ENCODE assay signal across 23 cellular contexts in genomic region chr3:12318758-12319621, GRCh38. TPM values are rescaled to one million over a fixed set of nuclear protein-coding genes. Genes with fewer than 3 reads are reported as not detected.
A peak's percentile ranks its signal among the peaks of the same experiment; 100 is the strongest.
DNase-seq lines count a peak whose midpoint lies in the region; ATAC-seq, FAIRE-seq and TF ChIP-seq lines count a peak whose summit lies in the region.
"Had no signal": no experiment of that assay in that cellular context is flagged by ENCODE, and none has a peak within 500 bp of the region (broad histone marks: within the 10 kb centered on the region; RNA-seq: fewer than 3 reads in every experiment).

No MANE protein-coding gene starts in this region.

- BruUV-seq in PC-3 (replicated peaks; lab: Mats Ljungman, UMichigan) (no TSS peak), endothelial cell of umbilical vein (replicated peaks; lab: Mats Ljungman, UMichigan) (no TSS peak)

- ATAC-seq in PC-3 (peak; percentile 9; the same call in 1 of the 2 replicates), upper lobe of right lung (peak; percentile 20), omental fat pad (ENCODE audit: low FRiP score) (no peak)
- ATAC-seq: activated T-cell treated with anti-CD3 and anti-CD28 coated beads, Interleukin-2, amount 50 U/mL, for 72 hours; left lobe of liver; natural killer cell treated with Interleukin-12 subunit alpha and Interleukin-12 subunit beta and Interleukin-15 and Interleukin-18, amount 100 ng/mL, for 72 hours had no signal

- dilution Hi-C loops in endothelial cell of umbilical vein (cut with MboI; ENCODE audit: extremely low pct_ligation_motif_present, low sequenced_read_pairs) = no loop called here

- H4K20me1 ChIP-seq in PC-3 (ENCODE audit: low read length) = peaks cover 18% of the 10 kb centered on the region
- no peaks in the 10 kb centered on the region for H4K20me1 ChIP-seq in endothelial cell of umbilical vein (replicated peaks; ENCODE audit: control insufficient read depth, extremely low read depth, insufficient read depth, low read length)

- peak; percentile 40 for FAIRE-seq in endothelial cell of umbilical vein (lab: Jason Lieb, UNC)
- FAIRE-seq: GM19239 had no signal

- H3K27me3 ChIP-seq in PC-3 (ENCODE audit: low read length) = no peaks in the 10 kb centered on the region
- H3K27me3 ChIP-seq in endothelial cell of umbilical vein (ENCODE audit: control insufficient read depth in 2 of 2, insufficient read depth in 2 of 2, low read length in 2 of 2) = peaks cover 3 to 10% of the 10 kb centered on the region in 2 experiments
- H3K27me3 ChIP-seq in upper lobe of right lung = no peaks in the 10 kb centered on the region
- H3K27me3 ChIP-seq in suprapubic skin = no peaks in the 10 kb centered on the region
- H3K27me3 ChIP-seq: ascending aorta had no signal

- no peak overlapping the region for H2AFZ ChIP-seq in PC-3 (ENCODE audit: low read length)
- no peak overlapping the region for H2AFZ ChIP-seq in endothelial cell of umbilical vein (ENCODE audit: low read depth, low read length)
- H2AFZ ChIP-seq: parathyroid adenoma had no signal

- H3K9me2 ChIP-seq in PC-3 (replicated peaks; ENCODE audit: low read length) = no peaks in the 10 kb centered on the region

- H3K4me2 ChIP-seq in PC-3 (ENCODE audit: low read length) = peak overlapping the region; percentile 32; the same call in 1 of the 2 replicates
- peak overlapping the region; percentile 38 for H3K4me2 ChIP-seq in endothelial cell of umbilical vein (ENCODE audit: insufficient read depth, low read length)

- H3K9me1 ChIP-seq in endothelial cell of umbilical vein (replicated peaks; ENCODE audit: control insufficient read depth, extremely low read depth, insufficient read depth, low read length) = no peaks in the 10 kb centered on the region

- CTCF ChIA-PET in PC-3 (lab: Charles Lee) (interaction anchor here (0.5 kb wide), 1 partner anchor 52 kb away, joined by 4 read pairs; no protein-coding TSS in a partner anchor), endothelial cell of umbilical vein (lab: Charles Lee) (interaction anchor here (1.3 kb wide), 1 partner anchor 158 kb away, joined by 3 read pairs; no protein-coding TSS in a partner anchor)

- H3K9ac ChIP-seq in PC-3 (ENCODE audit: low read length) = no peak overlapping the region
- no peak overlapping the region for H3K9ac ChIP-seq in endothelial cell of umbilical vein (replicated peaks; ENCODE audit: extremely low read depth, insufficient read depth, low read length)
- H3K9ac ChIP-seq: parathyroid adenoma had no signal

- H3K79me2 ChIP-seq in PC-3 (ENCODE audit: low read length) = peaks cover 96% of the 10 kb centered on the region
- no peaks in the 10 kb centered on the region for H3K79me2 ChIP-seq in endothelial cell of umbilical vein (ENCODE audit: control insufficient read depth, insufficient read depth, low read length)
- H3K79me2 ChIP-seq: parathyroid adenoma had no signal

- intact Hi-C loops in PC-3 (cut with micrococcal nuclease) = no loop called here
- intact Hi-C loops in endothelial cell of umbilical vein (cut with micrococcal nuclease) = loop anchor here (5.0 kb wide), 2 partner anchors 163 to 182 kb away; partner anchors contain the start of gene TSEN2
- intact Hi-C loops in upper lobe of right lung (cut with DNase I) = no loop called here

- H3K9me3 ChIP-seq in PC-3 (ENCODE audit: low read length) = no peaks in the 10 kb centered on the region
- no peaks in the 10 kb centered on the region for H3K9me3 ChIP-seq in endothelial cell of umbilical vein (replicated peaks; ENCODE audit: control insufficient read depth, insufficient read depth, low read length)
- no peaks in the 10 kb centered on the region for H3K9me3 ChIP-seq in upper lobe of right lung
- H3K9me3 ChIP-seq in suprapubic skin = no peaks in the 10 kb centered on the region
- H3K9me3 ChIP-seq: ascending aorta, SJSA1 had no signal

- DNase-seq in PC-3 (peak; percentile 48), endothelial cell of umbilical vein (ENCODE audit: low read depth, low spot score) (peak; percentile 57), iris pigment epithelial cell (ENCODE audit: low read depth) (peak; percentile 36), upper lobe of right lung (no peak), NCI-H1930 (lab: John Stamatoyannopoulos, UW) (no peak), omental fat pad (ENCODE audit: low spot score) (no peak), suprapubic skin (ENCODE audit: low spot score in 2 of 2) (no peak)
- DNase-seq: activated naive CD4-positive, alpha-beta T cell treated with anti-CD3 and anti-CD28 coated beads, Interleukin-2, amount 10 ng/mL, durations not matched to agents 7 days and 5 days; activated T-cell treated with anti-CD3 and anti-CD28 coated beads, Interleukin-2, amount 50 U/mL, for 72 hours; CD8-positive, alpha-beta memory T cell; cerebellar nuclear complex; DMS53; effector CD4-positive, alpha-beta T cell; GF-D8; NCI-H1048; NCI-H187 treated with DMSO at 0.1 percent for 48 hours; NCI-H446 had no signal

- POLR2A ChIA-PET in PC-3 (lab: Charles Lee; ENCODE audit: unreplicated experiment) = no interaction called here
- POLR2A ChIA-PET in endothelial cell of umbilical vein (lab: Charles Lee) = no interaction called here

- no peak for TF ChIP-seq EP300 in suprapubic skin (IDR thresholded peaks at IDR 0.05)

- H3F3A ChIP-seq in PC-3 (ENCODE audit: low read length, unreplicated experiment) = peaks cover 13% of the 10 kb centered on the region

- TF ChIP-seq POLR2A in endothelial cell of umbilical vein (IDR thresholded peaks at IDR 0.05; ENCODE audit: low read depth, low read length) (no peak), suprapubic skin (IDR thresholded peaks at IDR 0.05) (no peak)

- WGBS in suprapubic skin = 48% methylated on average over 5 of the region's 5 CpGs

- H3K4me3 ChIP-seq in PC-3 (ENCODE audit: low read length) (no peak overlapping the region), endothelial cell of umbilical vein (replicated peaks in 1 of 3; ENCODE audit: insufficient read depth in 1 of 3, low read depth in 1 of 3, low read length in 3 of 3) (no peak overlapping the region), upper lobe of right lung (no peak overlapping the region), suprapubic skin (no peak overlapping the region)
- H3K4me3 ChIP-seq: ascending aorta, SJSA1 had no signal

- TF ChIP-seq CTCF in PC-3 (conservative IDR thresholded peaks at IDR 0.05; ENCODE audit: low read depth, low read length) (no peak), endothelial cell of umbilical vein (IDR thresholded peaks at IDR 0.05; ENCODE audit: extremely low read depth in 1 of 2, insufficient read depth in 1 of 2, low read depth in 1 of 2, low read length in 2 of 2) (no peak), upper lobe of right lung (IDR thresholded peaks at IDR 0.05) (no peak), omental fat pad (IDR thresholded peaks at IDR 0.05) (no peak), suprapubic skin (IDR thresholded peaks at IDR 0.05) (no peak)

- H3K36me3 ChIP-seq in PC-3 (ENCODE audit: low read depth, low read length) = peaks cover 80% of the 10 kb centered on the region
- no peaks in the 10 kb centered on the region for H3K36me3 ChIP-seq in endothelial cell of umbilical vein (ENCODE audit: control insufficient read depth in 2 of 2, extremely low read depth in 1 of 2, insufficient read depth in 2 of 2, low read length in 2 of 2)
- no peaks in the 10 kb centered on the region for H3K36me3 ChIP-seq in upper lobe of right lung
- H3K36me3 ChIP-seq in suprapubic skin = no peaks in the 10 kb centered on the region
- H3K36me3 ChIP-seq: ascending aorta, SJSA1 had no signal

- peak overlapping the region; percentile 63 for H3K27ac ChIP-seq in PC-3 (ENCODE audit: low read length)
- no peak overlapping the region for H3K27ac ChIP-seq in endothelial cell of umbilical vein (ENCODE audit: insufficient read depth, low read depth, low read length)
- peak overlapping the region; percentile 31 for H3K27ac ChIP-seq in upper lobe of right lung
- H3K27ac ChIP-seq in suprapubic skin = no peak overlapping the region
- H3K27ac ChIP-seq: ascending aorta, parathyroid adenoma, SJSA1 had no signal

- H3K4me1 ChIP-seq in PC-3 (ENCODE audit: insufficient read depth, low read length) (peaks cover 25% of the 10 kb centered on the region), endothelial cell of umbilical vein (ENCODE audit: control insufficient read depth, extremely low read depth, insufficient read depth, low read length) (peaks cover 10% of the 10 kb centered on the region), upper lobe of right lung (no peaks in the 10 kb centered on the region), suprapubic skin (no peaks in the 10 kb centered on the region)
- H3K4me1 ChIP-seq: ascending aorta, parathyroid adenoma, SJSA1 had no signal

TF ChIP-seq in endothelial cell of umbilical vein, 7 proteins besides CTCF, POLR2A, EP300 and RAD21:
- TF ChIP-seq EZH2 (IDR thresholded peaks at IDR 0.05; ENCODE audit: borderline replicate concordance, low read depth, low read length, severe bottlenecking) = no peak
- TF ChIP-seq, protein P1, sequence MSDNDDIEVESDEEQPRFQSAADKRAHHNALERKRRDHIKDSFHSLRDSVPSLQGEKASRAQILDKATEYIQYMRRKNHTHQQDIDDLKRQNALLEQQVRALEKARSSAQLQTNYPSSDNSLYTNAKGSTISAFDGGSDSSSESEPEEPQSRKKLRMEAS (IDR thresholded peaks at IDR 0.05; ENCODE audit: insufficient read depth, insufficient read length) = no peak
- TF ChIP-seq GATA2 (IDR thresholded peaks at IDR 0.05; ENCODE audit: insufficient read depth, insufficient read length, low read depth, low read length) = peak; percentile 38
- peak; percentile 42 for TF ChIP-seq FOS (IDR thresholded peaks at IDR 0.05; ENCODE audit: borderline replicate concordance, insufficient read depth, low read length)

RNA-seq across cellular contexts. Expression of gene PPARG, which starts 30.1 kb away (rescaled TPM):
- 208 and 250 TPM in 2 replicates for total RNA-seq in PC-3 (2014; rRNA removed)
- 1.3 and 1.5 TPM in 2 replicates for total RNA-seq in endothelial cell of umbilical vein
- 0.14 and 0.15 TPM in 2 replicates for polyA plus RNA-seq in endothelial cell of umbilical vein
- 0.10 and 0.34 TPM in 2 replicates for polyA plus RNA-seq in endothelial cell of umbilical vein (2011; cell fraction: cytosol; rRNA removed)
- 0.08 and 0.24 TPM in 2 replicates for polyA plus RNA-seq in endothelial cell of umbilical vein (2011; cell fraction: nucleus; rRNA removed)
- polyA plus RNA-seq in endothelial cell of umbilical vein (2012) = 0.12 and 0.29 TPM in 2 replicates
- 2.3 TPM in 1 of 2 replicates, not detected in the other for polyA minus RNA-seq in endothelial cell of umbilical vein
- 32.1 TPM for polyA minus RNA-seq in endothelial cell of umbilical vein (2011; cell fraction: cytosol; rRNA and poly(A)+ RNA removed)
- 0.77 TPM in 1 of 2 replicates, not detected in the other for polyA minus RNA-seq in endothelial cell of umbilical vein (2011; cell fraction: nucleus; rRNA and poly(A)+ RNA removed)
- total RNA-seq in upper lobe of right lung = 80.7 TPM
- 100 to 1,000 TPM; 199 to 374 (median 218) TPM for total RNA-seq in omental fat pad
- total RNA-seq in suprapubic skin = 10 to 100 TPM in 3 of 4 donors, 1 to 10 TPM in 1; 9.7 to 17.8 (median 11.7) TPM
- polyA plus RNA-seq: CD8-positive, alpha-beta memory T cell had no signal

Comparison
In these comparisons a context has a peak if more than half of its experiments do, and no peak if none do; other contexts are left out.
1. DNase-seq: peak in PC-3 (single experiment), endothelial cell of umbilical vein (single experiment) and iris pigment epithelial cell (single experiment); none in upper lobe of right lung (single experiment), NCI-H1930 (0 of 2), omental fat pad (single experiment) and suprapubic skin (0 of 2).
2. H3K27ac ChIP-seq: peak in PC-3 (single experiment) and upper lobe of right lung (single experiment); none in endothelial cell of umbilical vein (single experiment) and suprapubic skin (single experiment).